8 cellular contexts compared by ENCODE assay signal in the genomic region with DNA sequence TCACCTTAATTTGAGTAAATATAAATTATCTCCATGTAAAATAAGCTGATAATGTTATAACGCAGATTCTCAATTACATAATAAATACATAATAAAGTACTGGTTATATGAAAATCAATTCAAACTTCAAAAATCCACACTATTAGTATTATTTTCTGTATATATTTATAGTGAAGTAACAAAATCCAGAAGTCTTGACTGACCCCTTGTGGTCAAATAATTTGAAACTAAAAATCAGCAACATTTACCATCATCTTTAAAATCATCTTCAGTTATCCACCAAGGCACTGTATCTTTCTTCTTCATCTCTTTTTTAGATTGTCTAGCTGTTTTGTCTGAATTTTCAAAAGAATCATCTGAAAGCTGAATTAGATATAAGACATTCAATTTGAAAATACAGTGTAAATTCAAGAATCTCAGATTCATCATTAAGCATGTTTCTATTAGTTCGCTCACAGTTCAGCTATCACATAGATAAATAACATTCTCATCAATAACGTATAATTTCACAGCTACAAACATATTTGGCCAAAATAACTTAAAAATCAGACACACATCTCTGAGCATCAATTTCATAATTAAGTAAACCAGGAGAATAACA. TPM values are rescaled to one million over a fixed set of nuclear protein-coding genes. Genes with fewer than 3 reads are reported as not detected.
DNase-seq lines count a peak whose midpoint lies in the region; FAIRE-seq and TF ChIP-seq lines count a peak whose summit lies in the region.

No MANE protein-coding gene starts in this region.

- DNase-seq in AG10803 (ENCODE audit: low read depth) = peak; percentile 43
- DNase-seq in GM13976 (ENCODE audit: low spot score) = no peak
- DNase-seq in kidney = no peak
- no peak for DNase-seq in lower leg skin (ENCODE audit: low spot score in 2 of 2)
- DNase-seq in cortex of kidney (lab: John Stamatoyannopoulos, UW) = no peak
- no peak for DNase-seq in GOT3 (lab: John Stamatoyannopoulos, UW)
- no peak for DNase-seq in NCI-H1048 (lab: John Stamatoyannopoulos, UW)

- H3K4me3 ChIP-seq in AG10803 (ENCODE audit: low read length) (no peak overlapping the region), kidney (ENCODE audit: low read length in 2 of 2) (no peak overlapping the region), lower leg skin (ENCODE audit: low read depth, poor library complexity, severe bottlenecking) (no peak overlapping the region)

- peaks cover 0 to 3% of the 10 kb centered on the region in 2 donors for H3K36me3 ChIP-seq in kidney (ENCODE audit: control insufficient read depth in 1 of 2, insufficient read depth in 2 of 2, low read length in 2 of 2)

- TF ChIP-seq POLR2A in lower leg skin (IDR thresholded peaks at IDR 0.05) = no peak

- in situ Hi-C loops in GM13976 (cut with MboI; ENCODE audit: low sequenced_read_pairs, unreplicated experiment) = loop anchor here (5.0 kb wide), 1 partner anchor 344 kb away; no protein-coding TSS in a partner anchor

- H3K27ac ChIP-seq in kidney (ENCODE audit: low read depth in 2 of 2, low read length in 2 of 2) = no peak overlapping the region

- FAIRE-seq in TTC549 (lab: Jason Lieb, UNC) (peak; percentile 77), kidney (lab: Jason Lieb, UNC) (peak; percentile 95)

- H3K4me1 ChIP-seq in kidney (ENCODE audit: control insufficient read depth in 1 of 2, insufficient read depth in 1 of 2, low read depth in 1 of 2, low read length in 2 of 2) = no peaks in the 10 kb centered on the region

- no peak overlapping the region for H3K9ac ChIP-seq in kidney (ENCODE audit: low read length in 2 of 2)

- WGBS in lower leg skin, 2 donors = 79 to 90% methylated on average over 3 of the region's 3 CpGs

- no peaks in the 10 kb centered on the region for H3K9me3 ChIP-seq in kidney (ENCODE audit: control insufficient read depth in 1 of 2, low read length in 2 of 2)

- TF ChIP-seq CTCF in AG10803 (conservative IDR thresholded peaks at IDR 0.05; ENCODE audit: low read length) (peak; percentile 62), GM13976 (IDR thresholded peaks at IDR 0.05; ENCODE audit: borderline replicate concordance, control extremely low read depth, extremely low read depth, insufficient read depth, missing control alignments) (peak; percentile 23), kidney (IDR thresholded peaks at IDR 0.05; ENCODE audit: borderline replicate concordance, extremely low read depth, insufficient read depth) (peak; percentile 12), lower leg skin (IDR thresholded peaks at IDR 0.05) (no peak)

- intact Hi-C loops in kidney (cut with DNase I) (loop anchor here (10.0 kb wide), 2 partner anchors 336 to 606 kb away; no protein-coding TSS in a partner anchor), lower leg skin (cut with DNase I; ENCODE audit: low total_unique reads) (no loop called here)

RNA-seq across cellular contexts. Expression of a gene that starts 6.5 kb away (rescaled TPM):
- total RNA-seq in kidney (14.6 TPM), lower leg skin (1 to 10 TPM; 3.6 to 7.1 (median 5.2) TPM)
- polyA plus RNA-seq in kidney (ENCODE audit: insufficient read depth, low read depth, low replicate concordance) = 4.6 TPM

Comparison
In these comparisons a context has a peak if more than half of its experiments do, and no peak if none do; other contexts are left out.
1. CTCF ChIP-seq: peak in AG10803 (single experiment), GM13976 (single experiment) and kidney (single experiment); none in lower leg skin (0 of 3).